8 cellular contexts compared by ENCODE assay signal in genomic region chr21:42227909-42228708, GRCh38. TPM values are rescaled to one million over a fixed set of nuclear protein-coding genes. Genes with fewer than 3 reads are reported as not detected.
DNase-seq lines count a peak whose midpoint lies in the region; ATAC-seq and TF ChIP-seq lines count a peak whose summit lies in the region.

No MANE protein-coding gene starts in this region.

- H3K4me3 ChIP-seq in adrenal gland (no peak overlapping the region), hepatocyte (no peak overlapping the region)

- peaks cover 57% of the 10 kb centered on the region for H3K4me1 Mint-ChIP-seq in T-helper 1 cell treated with Interleukin-12 subunit alpha and Interleukin-12 subunit beta and Interleukin-4 antibody, amounts not matched to agents 30 μg/mL and 1 μg/mL, for 36 hours (ENCODE audit: low read depth)

- peak; percentile 79 for ATAC-seq in GM21447 (IDR thresholded peaks at IDR 0.05; ENCODE audit: unreplicated experiment)

- H3K27ac ChIP-seq in adrenal gland (peak overlapping the region; percentile 27 to 90 (median 74)), hepatocyte (peak overlapping the region; percentile 89)

- intact Hi-C loops in adrenal gland (cut with DNase I), result no loop called here

- H3K27ac Mint-ChIP-seq in T-helper 1 cell treated with Interleukin-12 subunit alpha and Interleukin-12 subunit beta and Interleukin-4 antibody, amounts not matched to agents 30 μg/mL and 1 μg/mL, for 36 hours, result peak overlapping the region; percentile 90

- 20 to 44% (median 25%) methylated on average over 5 to 10 of the region's 10 CpGs for WGBS in adrenal gland, 4 donors
- 53% methylated on average over 10 of the region's 10 CpGs for WGBS in hepatocyte (ENCODE audit: low lambda C conversion rate, missing lambda C conversion rate)

- no peaks in the 10 kb centered on the region for H4K20me1 ChIP-seq in hepatocyte (ENCODE audit: insufficient read depth, poor library complexity, severe bottlenecking)

- peaks cover 31% of the 10 kb centered on the region for H3K36me3 Mint-ChIP-seq in T-helper 1 cell treated with Interleukin-12 subunit alpha and Interleukin-12 subunit beta and Interleukin-4 antibody, amounts not matched to agents 30 μg/mL and 1 μg/mL, for 36 hours (ENCODE audit: low read depth)

- TF ChIP-seq CTCF in adrenal gland (IDR thresholded peaks at IDR 0.05) (peak in 1 of 6 experiments; percentile 11), hepatocyte (IDR thresholded peaks at IDR 0.05; ENCODE audit: poor library complexity) (no peak)

- no peaks in the 10 kb centered on the region for H3K9me3 ChIP-seq in adrenal gland (replicated peaks in 1 of 3)
- no peaks in the 10 kb centered on the region for H3K9me3 ChIP-seq in hepatocyte (ENCODE audit: low read depth)

- peaks cover 51 to 57% of the 10 kb centered on the region in 2 donors for H3K4me1 ChIP-seq in adrenal gland (replicated peaks in 1 of 2)
- H3K4me1 ChIP-seq in hepatocyte (ENCODE audit: insufficient read depth), result peaks cover 27% of the 10 kb centered on the region

- no peaks in the 10 kb centered on the region for H3K36me3 ChIP-seq in adrenal gland (replicated peaks in 1 of 2)
- H3K36me3 ChIP-seq in hepatocyte (replicated peaks; ENCODE audit: insufficient read depth, low read depth), result no peaks in the 10 kb centered on the region

- peak in 1 of 2 donors; percentile 65 for TF ChIP-seq POLR2A in adrenal gland (IDR thresholded peaks at IDR 0.05)

- H3K9me3 Mint-ChIP-seq in T-helper 1 cell treated with Interleukin-12 subunit alpha and Interleukin-12 subunit beta and Interleukin-4 antibody, amounts not matched to agents 30 μg/mL and 1 μg/mL, for 36 hours, result no peaks in the 10 kb centered on the region

- H3K4me3 Mint-ChIP-seq in T-helper 1 cell treated with Interleukin-12 subunit alpha and Interleukin-12 subunit beta and Interleukin-4 antibody, amounts not matched to agents 30 μg/mL and 1 μg/mL, for 36 hours, result peak overlapping the region; percentile 49

- H3K9me2 ChIP-seq in hepatocyte (replicated peaks; ENCODE audit: insufficient read depth), result no peaks in the 10 kb centered on the region

- H3K79me2 ChIP-seq in hepatocyte, result no peaks in the 10 kb centered on the region

- DNase-seq in DMS53 treated with DMSO at 0.1 percent for 48 hours (lab: John Stamatoyannopoulos, UW; ENCODE audit: unreplicated experiment) (peak; percentile 90), HS-27A (ENCODE audit: low read depth) (peak; percentile 5), adrenal gland (peak; percentile 93 to 99 (median 98)), hepatocyte (ENCODE audit: low spot score) (peak; percentile 93), T1000 (lab: John Stamatoyannopoulos, UW) (no peak)
- peak; percentile 81 to 87 (median 83) for DNase-seq in stimulated activated CD4-positive, alpha-beta T cell treated with anti-CD3 and anti-CD28 coated beads, Interleukin-12 subunit alpha, Interleukin-12 subunit beta, amount 100 ng/mL, for 48 hours (ENCODE audit: low read depth in 2 of 3, low spot score in 1 of 3)

- H3K27me3 ChIP-seq in adrenal gland (no peaks in the 10 kb centered on the region), hepatocyte (no peaks in the 10 kb centered on the region)

- no peak overlapping the region for H3K4me2 ChIP-seq in hepatocyte

- H3K27me3 Mint-ChIP-seq in T-helper 1 cell treated with Interleukin-12 subunit alpha and Interleukin-12 subunit beta and Interleukin-4 antibody, amounts not matched to agents 30 μg/mL and 1 μg/mL, for 36 hours (ENCODE audit: low read depth), result no peaks in the 10 kb centered on the region

- no peak overlapping the region for H2AFZ ChIP-seq in hepatocyte

RNA-seq across cellular contexts. Expression of gene ABCG1, which starts 9.2 kb away (rescaled TPM):
- total RNA-seq in adrenal gland (100 to 1,000 TPM in 2 of 8 donors, 10 to 100 TPM in 6; 47.8 to 136 (median 90.9) TPM), hepatocyte (7.2 and 10.7 TPM in 2 replicates)
- polyA plus RNA-seq in adrenal gland (10 to 100 TPM; 32.5 to 52.7 (median 38.7) TPM), hepatocyte (8.4 and 14.0 TPM in 2 replicates)
